In the genomic region with DNA sequence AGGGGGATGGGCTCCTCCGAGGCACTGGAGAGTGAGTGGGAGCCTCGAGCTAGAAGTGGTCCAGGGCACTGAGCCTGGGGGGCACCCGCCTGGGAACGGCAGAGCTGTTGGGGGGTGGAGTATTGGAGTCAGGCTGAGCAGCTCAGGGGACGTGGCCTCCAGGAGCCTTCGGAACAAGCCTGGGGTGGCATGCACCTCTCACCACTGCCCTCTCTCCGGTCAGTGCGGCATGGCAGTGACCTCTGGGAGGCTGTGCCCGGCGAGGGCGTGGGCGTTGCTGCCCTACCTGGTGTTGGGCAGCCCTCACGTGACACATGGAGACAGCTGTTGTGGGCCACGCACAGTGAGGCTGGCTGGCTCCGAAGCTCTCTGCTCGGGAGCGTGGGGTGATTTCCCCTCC, we compare ENCODE assay signal across 2 cellular contexts.
TF ChIP-seq lines count a peak whose summit lies in the region.

No MANE protein-coding gene starts in this region.

TF ChIP-seq in IMR-90, 13 proteins besides CTCF, POLR2A, EP300 and RAD21:
- TF ChIP-seq MXI1 (IDR thresholded peaks at IDR 0.05; ENCODE audit: borderline replicate concordance, low read depth, low read length) (no peak), USF2 (IDR thresholded peaks at IDR 0.05; ENCODE audit: low read depth, low read length) (no peak), RCOR1 (IDR thresholded peaks at IDR 0.05; ENCODE audit: insufficient replicate concordance, low read length) (no peak), NFE2L2 (IDR thresholded peaks at IDR 0.05; ENCODE audit: low read depth, low read length) (no peak), CHD1 (IDR thresholded peaks at IDR 0.05; ENCODE audit: low read depth, low read length) (no peak), MAFK (IDR thresholded peaks at IDR 0.05; ENCODE audit: low read depth, low read length) (no peak), CEBPB (IDR thresholded peaks at IDR 0.05; ENCODE audit: low read depth, low read length) (no peak), FOS (IDR thresholded peaks at IDR 0.05; ENCODE audit: low read depth, low read length) (no peak)
- TF ChIP-seq, protein P1, sequence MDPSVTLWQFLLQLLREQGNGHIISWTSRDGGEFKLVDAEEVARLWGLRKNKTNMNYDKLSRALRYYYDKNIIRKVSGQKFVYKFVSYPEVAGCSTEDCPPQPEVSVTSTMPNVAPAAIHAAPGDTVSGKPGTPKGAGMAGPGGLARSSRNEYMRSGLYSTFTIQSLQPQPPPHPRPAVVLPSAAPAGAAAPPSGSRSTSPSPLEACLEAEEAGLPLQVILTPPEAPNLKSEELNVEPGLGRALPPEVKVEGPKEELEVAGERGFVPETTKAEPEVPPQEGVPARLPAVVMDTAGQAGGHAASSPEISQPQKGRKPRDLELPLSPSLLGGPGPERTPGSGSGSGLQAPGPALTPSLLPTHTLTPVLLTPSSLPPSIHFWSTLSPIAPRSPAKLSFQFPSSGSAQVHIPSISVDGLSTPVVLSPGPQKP (IDR thresholded peaks at IDR 0.05; ENCODE audit: borderline replicate concordance, low read depth, low read length): no peak

TF ChIP-seq in GM12878, 131 proteins besides CTCF, POLR2A, EP300 and RAD21:
- TF ChIP-seq TCF3 (IDR thresholded peaks at IDR 0.05; ENCODE audit: borderline replicate concordance, insufficient read depth, low read depth, low read length): no peak
- TF ChIP-seq, protein P2, sequence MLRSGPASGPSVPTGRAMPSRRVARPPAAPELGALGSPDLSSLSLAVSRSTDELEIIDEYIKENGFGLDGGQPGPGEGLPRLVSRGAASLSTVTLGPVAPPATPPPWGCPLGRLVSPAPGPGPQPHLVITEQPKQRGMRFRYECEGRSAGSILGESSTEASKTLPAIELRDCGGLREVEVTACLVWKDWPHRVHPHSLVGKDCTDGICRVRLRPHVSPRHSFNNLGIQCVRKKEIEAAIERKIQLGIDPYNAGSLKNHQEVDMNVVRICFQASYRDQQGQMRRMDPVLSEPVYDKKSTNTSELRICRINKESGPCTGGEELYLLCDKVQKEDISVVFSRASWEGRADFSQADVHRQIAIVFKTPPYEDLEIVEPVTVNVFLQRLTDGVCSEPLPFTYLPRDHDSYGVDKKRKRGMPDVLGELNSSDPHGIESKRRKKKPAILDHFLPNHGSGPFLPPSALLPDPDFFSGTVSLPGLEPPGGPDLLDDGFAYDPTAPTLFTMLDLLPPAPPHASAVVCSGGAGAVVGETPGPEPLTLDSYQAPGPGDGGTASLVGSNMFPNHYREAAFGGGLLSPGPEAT (IDR thresholded peaks at IDR 0.05; ENCODE audit: low read depth): no peak
- no peak for TF ChIP-seq ZBTB4 (CRISPR knock-in tag; IDR thresholded peaks at IDR 0.05)
- no peak for TF ChIP-seq ETV6 (conservative IDR thresholded peaks at IDR 0.05 in 1 of 2, IDR thresholded peaks at IDR 0.05 in 1 of 2; ENCODE audit: borderline replicate concordance in 1 of 2, low read depth in 1 of 2)
TF ChIP-seq in GM12878: peak in this region for 0.
